ENCODE assay signal across 8 cellular contexts in genomic region chr20:62804021-62804631, GRCh38. TPM values are rescaled to one million over a fixed set of nuclear protein-coding genes. Genes with fewer than 3 reads are reported as not detected.
DNase-seq lines count a peak whose midpoint lies in the region; ATAC-seq and TF ChIP-seq lines count a peak whose summit lies in the region.
"Had no signal": no experiment of that assay in that cellular context is flagged by ENCODE, and none has a peak within 500 bp of the region (broad histone marks: within the 10 kb centered on the region; RNA-seq: fewer than 3 reads in every experiment).

No MANE protein-coding gene starts in this region.

- peaks cover 19% of the 10 kb centered on the region; the same call in 1 of the 2 replicates for H3K36me3 ChIP-seq in Loucy (ENCODE audit: insufficient read depth, low read length)
- no peaks in the 10 kb centered on the region for H3K36me3 ChIP-seq in neural cell (ENCODE audit: insufficient read depth, low read length)

- H3F3A ChIP-seq in Loucy (ENCODE audit: low read depth) (peaks cover 6% of the 10 kb centered on the region; the same call in 1 of the 2 replicates), neural cell (ENCODE audit: insufficient read depth, low read length, poor library complexity, severe bottlenecking) (no peaks in the 10 kb centered on the region)

- H3K4me2 ChIP-seq in Loucy (ENCODE audit: low read depth, low read length, poor library complexity, severe bottlenecking): peak overlapping the region; percentile 100
- no peak overlapping the region for H3K4me2 ChIP-seq in neural cell (ENCODE audit: low read length)

- H3K27me3 ChIP-seq in Loucy (ENCODE audit: insufficient read depth, low read length, poor library complexity, severe bottlenecking) (no peaks in the 10 kb centered on the region), neural cell (ENCODE audit: insufficient read depth, low read depth, low read length) (no peaks in the 10 kb centered on the region)

- TF ChIP-seq RAD21 in neural cell (conservative IDR thresholded peaks at IDR 0.05): no peak

- no peaks in the 10 kb centered on the region for H3K9me3 Mint-ChIP-seq in chondrocyte (ENCODE audit: low read depth)

- peak overlapping the region; percentile 82 for H3K4me3 ChIP-seq in Loucy (ENCODE audit: low read length, poor library complexity, severe bottlenecking)
- H3K4me3 ChIP-seq in neural cell (ENCODE audit: low read length): peak overlapping the region; percentile 67

- H3K4me3 Mint-ChIP-seq in chondrocyte (ENCODE audit: unreplicated experiment): peak overlapping the region; percentile 80

- peak overlapping the region; percentile 74 for H3K27ac Mint-ChIP-seq in chondrocyte (ENCODE audit: unreplicated experiment)

- TF ChIP-seq CTCF in GM12873 (IDR thresholded peaks at IDR 0.05; ENCODE audit: insufficient read depth, low read depth, low read length, missing control alignments) (peak; percentile 21), Loucy (conservative IDR thresholded peaks at IDR 0.05; ENCODE audit: low read length) (peak; percentile 28), chondrocyte (IDR thresholded peaks at IDR 0.05) (no peak), neural cell (IDR thresholded peaks at IDR 0.05; ENCODE audit: poor library complexity, severe bottlenecking) (no peak)

- no peak for DNase-seq in chondrocyte (ENCODE audit: low spot score)
- DNase-seq in NCI-H2107 treated with DMSO at 0.1 percent for 48 hours (lab: John Stamatoyannopoulos, UW; ENCODE audit: unreplicated experiment): no peak

- H3K9me3 ChIP-seq in Loucy (ENCODE audit: insufficient read depth, low read depth, low read length) (no peaks in the 10 kb centered on the region), neural cell (ENCODE audit: low read length) (no peaks in the 10 kb centered on the region)

- peaks cover 33% of the 10 kb centered on the region for H3K4me1 ChIP-seq in Loucy (ENCODE audit: insufficient read depth, low read length, poor library complexity, severe bottlenecking)

- H3K79me2 ChIP-seq in Loucy (ENCODE audit: insufficient read depth, low read length): peaks cover 42% of the 10 kb centered on the region
- H3K79me2 ChIP-seq in neural cell (replicated peaks; ENCODE audit: insufficient read depth, low read length): peaks cover 3% of the 10 kb centered on the region

- no peaks in the 10 kb centered on the region for H3K27me3 Mint-ChIP-seq in chondrocyte (ENCODE audit: low read depth)

- H3K9ac ChIP-seq in Loucy (ENCODE audit: low read depth, low read length, poor library complexity, severe bottlenecking) (peak overlapping the region; percentile 77), neural cell (ENCODE audit: low read length) (no peak overlapping the region)

- H3K9me2 ChIP-seq in Loucy (replicated peaks; ENCODE audit: low read depth, low read length) (no peaks in the 10 kb centered on the region), neural cell (ENCODE audit: insufficient read depth, low read length) (no peaks in the 10 kb centered on the region)

- TF ChIP-seq EP300 in neural cell (conservative IDR thresholded peaks at IDR 0.05; ENCODE audit: poor library complexity, severe bottlenecking): no peak

- H2AFZ ChIP-seq in Loucy (ENCODE audit: low read length) (peak overlapping the region; percentile 98), neural cell (ENCODE audit: low read depth, low read length) (no peak overlapping the region)

- no peak overlapping the region for H3K27ac ChIP-seq in neural cell (ENCODE audit: low read length)

- H3K4me1 Mint-ChIP-seq in chondrocyte (ENCODE audit: low read depth): peaks cover 21% of the 10 kb centered on the region

- peaks cover 10% of the 10 kb centered on the region for H3K36me3 Mint-ChIP-seq in chondrocyte (ENCODE audit: low read depth)

- H4K20me1 ChIP-seq in Loucy (ENCODE audit: insufficient read depth, low read length, poor library complexity, severe bottlenecking): peaks cover 36% of the 10 kb centered on the region
- no peaks in the 10 kb centered on the region for H4K20me1 ChIP-seq in neural cell (ENCODE audit: insufficient read depth)

- ATAC-seq in GM21723 (IDR thresholded peaks at IDR 0.05; ENCODE audit: unreplicated experiment) (no peak), HG03196 (IDR thresholded peaks at IDR 0.05; ENCODE audit: unreplicated experiment) (no peak)

TF ChIP-seq in neural cell, 6 proteins besides CTCF, POLR2A, EP300 and RAD21:
- TF ChIP-seq POLR2AphosphoS5 (IDR thresholded peaks at IDR 0.05) (no peak), EZH2 (IDR thresholded peaks at IDR 0.05; ENCODE audit: borderline replicate concordance, insufficient read depth, low read length, poor library complexity, severe bottlenecking) (no peak), TAF1 (IDR thresholded peaks at IDR 0.05; ENCODE audit: low read depth) (no peak), SMC3 (conservative IDR thresholded peaks at IDR 0.05; ENCODE audit: poor library complexity) (no peak), MXI1 (conservative IDR thresholded peaks at IDR 0.05; ENCODE audit: poor library complexity, severe bottlenecking) (no peak)
- TF ChIP-seq, protein P1, sequence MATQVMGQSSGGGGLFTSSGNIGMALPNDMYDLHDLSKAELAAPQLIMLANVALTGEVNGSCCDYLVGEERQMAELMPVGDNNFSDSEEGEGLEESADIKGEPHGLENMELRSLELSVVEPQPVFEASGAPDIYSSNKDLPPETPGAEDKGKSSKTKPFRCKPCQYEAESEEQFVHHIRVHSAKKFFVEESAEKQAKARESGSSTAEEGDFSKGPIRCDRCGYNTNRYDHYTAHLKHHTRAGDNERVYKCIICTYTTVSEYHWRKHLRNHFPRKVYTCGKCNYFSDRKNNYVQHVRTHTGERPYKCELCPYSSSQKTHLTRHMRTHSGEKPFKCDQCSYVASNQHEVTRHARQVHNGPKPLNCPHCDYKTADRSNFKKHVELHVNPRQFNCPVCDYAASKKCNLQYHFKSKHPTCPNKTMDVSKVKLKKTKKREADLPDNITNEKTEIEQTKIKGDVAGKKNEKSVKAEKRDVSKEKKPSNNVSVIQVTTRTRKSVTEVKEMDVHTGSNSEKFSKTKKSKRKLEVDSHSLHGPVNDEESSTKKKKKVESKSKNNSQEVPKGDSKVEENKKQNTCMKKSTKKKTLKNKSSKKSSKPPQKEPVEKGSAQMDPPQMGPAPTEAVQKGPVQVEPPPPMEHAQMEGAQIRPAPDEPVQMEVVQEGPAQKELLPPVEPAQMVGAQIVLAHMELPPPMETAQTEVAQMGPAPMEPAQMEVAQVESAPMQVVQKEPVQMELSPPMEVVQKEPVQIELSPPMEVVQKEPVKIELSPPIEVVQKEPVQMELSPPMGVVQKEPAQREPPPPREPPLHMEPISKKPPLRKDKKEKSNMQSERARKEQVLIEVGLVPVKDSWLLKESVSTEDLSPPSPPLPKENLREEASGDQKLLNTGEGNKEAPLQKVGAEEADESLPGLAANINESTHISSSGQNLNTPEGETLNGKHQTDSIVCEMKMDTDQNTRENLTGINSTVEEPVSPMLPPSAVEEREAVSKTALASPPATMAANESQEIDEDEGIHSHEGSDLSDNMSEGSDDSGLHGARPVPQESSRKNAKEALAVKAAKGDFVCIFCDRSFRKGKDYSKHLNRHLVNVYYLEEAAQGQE (IDR thresholded peaks at IDR 0.05; ENCODE audit: borderline replicate concordance): no peak

RNA-seq across cellular contexts. Expression of gene OGFR, which starts 0.5 kb away (rescaled TPM):
- 31.5 to 32.2 TPM (median 31.8 TPM) in 3 replicates for total RNA-seq in chondrocyte
- polyA plus RNA-seq in neural cell: 15.6 and 23.3 TPM in 2 replicates
- 22.3 and 26.5 TPM in 2 replicates for polyA minus RNA-seq in neural cell

RNA-seq across cellular contexts. Expression of gene MRGBP, which starts 7.9 kb away (rescaled TPM):
- 9.5 to 10.4 TPM (median 10.3 TPM) in 3 replicates for total RNA-seq in chondrocyte
- 20.1 and 24.1 TPM in 2 replicates for polyA plus RNA-seq in neural cell
- polyA minus RNA-seq in neural cell: 23.3 and 24.1 TPM in 2 replicates

RNA-seq across cellular contexts. Expression of gene COL9A3, which starts 12.7 kb away (rescaled TPM):
- 8.6 to 11.3 TPM (median 8.9 TPM) in 3 replicates for total RNA-seq in chondrocyte
- polyA plus RNA-seq in neural cell: 1.0 and 3.1 TPM in 2 replicates
- polyA minus RNA-seq in neural cell: 0.58 TPM in 1 of 2 replicates, not detected in the other
- total RNA-seq: activated CD8-positive, alpha-beta memory T cell treated with anti-CD3 and anti-CD28 coated beads for 36 hours had no signal

RNA-seq across cellular contexts. Expression of gene TCFL5, which starts 57.5 kb away (rescaled TPM):
- total RNA-seq in chondrocyte: 12.7 to 20.0 TPM (median 13.0 TPM) in 3 replicates
- 9.1 and 9.8 TPM in 2 replicates for polyA plus RNA-seq in neural cell
- 7.2 and 9.3 TPM in 2 replicates for polyA minus RNA-seq in neural cell

Comparison
In these comparisons a context has a peak if more than half of its experiments do, and no peak if none do; other contexts are left out.
1. CTCF ChIP-seq: peak in GM12873 (single experiment) and Loucy (single experiment); none in chondrocyte (single experiment) and neural cell (single experiment).